In genomic region chr12:132084681-132085635, GRCh38 we compare ENCODE assay signal across 1 cellular context.
TF ChIP-seq lines count a peak whose summit lies in the region.

No MANE protein-coding gene starts in this region.

TF ChIP-seq in GM12878, 131 proteins besides CTCF, POLR2A, EP300 and RAD21 (continued from another document):
- TF ChIP-seq RELB (IDR thresholded peaks at IDR 0.05; ENCODE audit: low read depth) (no peak), JUNB (IDR thresholded peaks at IDR 0.05) (no peak), USF2 (IDR thresholded peaks at IDR 0.05; ENCODE audit: borderline replicate concordance, low read depth, low read length) (no peak), ZNF592 (IDR thresholded peaks at IDR 0.05) (no peak)
